ENCODE assay signal across 8 cellular contexts in genomic region chr17:48944519-48945260, GRCh38. TPM values are rescaled to one million over a fixed set of nuclear protein-coding genes. Genes with fewer than 3 reads are reported as not detected.
A peak's percentile ranks its signal among the peaks of the same experiment; 100 is the strongest.
DNase-seq lines count a peak whose midpoint lies in the region; ATAC-seq and TF ChIP-seq lines count a peak whose summit lies in the region.

TSS of gene SNF8 (minus strand) at chr17:48944842. CDS start at chr17:48944734, 108 bp downstream.

- H3K4me3 ChIP-seq in choroid plexus epithelial cell (ENCODE audit: low read depth, low read length) = peak within 1 kb of the TSS; percentile 71

- H3K4me3 Mint-ChIP-seq in activated CD4-positive, alpha-beta T cell treated with anti-CD3 and anti-CD28 coated beads for 36 hours = peak within 1 kb of the TSS; percentile 92

- DNase-seq in AG20443 (ENCODE audit: low spot score) (peak; percentile 98), NCI-H510A treated with DMSO at 0.1 percent for 48 hours (lab: John Stamatoyannopoulos, UW) (peak; percentile 93), choroid plexus epithelial cell (ENCODE audit: low read depth) (peak; percentile 91), kidney glomerular epithelial cell (lab: John Stamatoyannopoulos, UW) (peak; percentile 72)
- DNase-seq in activated CD4-positive, alpha-beta T cell treated with anti-CD3 and anti-CD28 coated beads for 36 hours = peak; percentile 96
- DNase-seq in stimulated activated CD4-positive, alpha-beta T cell treated with anti-CD3 and anti-CD28 coated beads, Interleukin-15, amount 100 ng/mL, for 48 hours (ENCODE audit: low read depth in 2 of 2) = peak; percentile 85 to 90

- no peak for TF ChIP-seq CTCF in choroid plexus epithelial cell (conservative IDR thresholded peaks at IDR 0.05; ENCODE audit: low read depth, low read length)

- peaks cover 17% of the 10 kb centered on the region for H3K36me3 Mint-ChIP-seq in activated CD4-positive, alpha-beta T cell treated with anti-CD3 and anti-CD28 coated beads for 36 hours (ENCODE audit: low read depth)

- intact Hi-C loops in activated CD4-positive, alpha-beta T cell treated with anti-CD3 and anti-CD28 coated beads for 36 hours (cut with DNase I, micrococcal nuclease) = loop anchor here (1.0 to 2.0 kb wide), 6 partner anchors 28 to 113 kb away; partner anchors contain the start of genes ATP5MC1 (in 2 of the 2), CALCOCO2 (in 1 of the 2) and UBE2Z (in 1 of the 2)

- no peaks in the 10 kb centered on the region for H3K9me3 Mint-ChIP-seq in activated CD4-positive, alpha-beta T cell treated with anti-CD3 and anti-CD28 coated beads for 36 hours (ENCODE audit: low read depth)

- peak; percentile 93 for TF ChIP-seq POLR2A in GM19193 (IDR thresholded peaks at IDR 0.05; ENCODE audit: extremely low read depth, insufficient read depth, insufficient read length)

- peak within 1 kb of the TSS; percentile 96 for H3K27ac Mint-ChIP-seq in activated CD4-positive, alpha-beta T cell treated with anti-CD3 and anti-CD28 coated beads for 36 hours

- no peaks in the 10 kb centered on the region for H3K27me3 Mint-ChIP-seq in activated CD4-positive, alpha-beta T cell treated with anti-CD3 and anti-CD28 coated beads for 36 hours

- ATAC-seq in HG03439 (IDR thresholded peaks at IDR 0.05; ENCODE audit: unreplicated experiment) = peak; percentile 90
- peak; percentile 95 for ATAC-seq in activated CD4-positive, alpha-beta T cell treated with anti-CD3 and anti-CD28 coated beads for 36 hours

- CTCF ChIA-PET in activated CD4-positive, alpha-beta T cell treated with anti-CD3 and anti-CD28 coated beads for 36 hours (lab: Charles Lee) = interaction anchor here (0.7 to 1.8 kb wide), 6 partner anchors 12 to 103 kb away, joined by 3 to 6 read pairs (median 4); no protein-coding TSS in a partner anchor

- H3K4me1 Mint-ChIP-seq in activated CD4-positive, alpha-beta T cell treated with anti-CD3 and anti-CD28 coated beads for 36 hours = peaks cover 8% of the 10 kb centered on the region

- POLR2A ChIA-PET in activated CD4-positive, alpha-beta T cell treated with anti-CD3 and anti-CD28 coated beads for 36 hours (lab: Charles Lee) = interaction anchor here (0.6 to 1.4 kb wide), 3 partner anchors 10 to 52 kb away, joined by 7 to 9 read pairs (median 8); partner anchors contain the start of gene ATP5MC1

RNA-seq across cellular contexts. Expression of gene SNF8, which starts in this region (rescaled TPM):
- 10 to 100 TPM; 59.5 to 94.0 TPM for total RNA-seq in activated CD4-positive, alpha-beta T cell treated with anti-CD3 and anti-CD28 coated beads for 36 hours

Comparison
In these comparisons a context has a peak if more than half of its experiments do, and no peak if none do; other contexts are left out.
1. Peak in every context shown above with its lines: DNase-seq, ATAC-seq and H3K4me3 ChIP-seq.